17 cellular contexts compared by ENCODE assay signal in genomic region chr6:15370730-15371129, GRCh38.
"Had no signal": no experiment of that assay in that cellular context is flagged by ENCODE, and none has a peak within 500 bp of the region (broad histone marks: within the 10 kb centered on the region; RNA-seq: fewer than 3 reads in every experiment).

No MANE protein-coding gene starts in this region.

- H3K27ac ChIP-seq: ascending aorta, hepatocyte, left lung, right atrium auricular region had no signal

- H3K9me3 Mint-ChIP-seq: activated B cell treated with CpG ODN at 0.5 μM for 24 hours; activated CD4-positive, alpha-beta T cell treated with anti-CD3 and anti-CD28 coated beads, Interleukin-2, amount 10 ng/mL, durations not matched to agents 7 days and 5 days; activated naive CD4-positive, alpha-beta T cell treated with anti-CD3 and anti-CD28 coated beads for 36 hours; activated T-helper 2 cell treated with anti-CD3 and anti-CD28 coated beads, Interferon-gamma antibody, Interleukin-2, Interleukin-4, amounts not matched to agents 10 μg/mL and 5 μg/mL and 100 μg/mL, durations not matched to agents 14 hours and 24 hours and 36 hours; memory B cell; naive thymus-derived CD8-positive, alpha-beta T cell had no signal

- H3K4me3 Mint-ChIP-seq: activated B cell treated with CpG ODN at 0.5 μM for 24 hours; activated CD4-positive, alpha-beta T cell treated with anti-CD3 and anti-CD28 coated beads, Interleukin-2, amount 10 ng/mL, durations not matched to agents 7 days and 5 days; activated naive CD4-positive, alpha-beta T cell treated with anti-CD3 and anti-CD28 coated beads for 36 hours; memory B cell; naive thymus-derived CD8-positive, alpha-beta T cell; type B pancreatic cell had no signal

- H3K9me3 ChIP-seq: ascending aorta, left lung, right atrium auricular region had no signal

- H3K4me2 ChIP-seq: hepatocyte had no signal

- H2AFZ ChIP-seq: hepatocyte had no signal

- ATAC-seq: left lung; naive thymus-derived CD8-positive, alpha-beta T cell had no signal

- H3K27me3 Mint-ChIP-seq: activated B cell treated with CpG ODN at 0.5 μM for 24 hours; activated CD4-positive, alpha-beta T cell treated with anti-CD3 and anti-CD28 coated beads, Interleukin-2, amount 10 ng/mL, durations not matched to agents 7 days and 5 days; memory B cell; naive thymus-derived CD8-positive, alpha-beta T cell; type B pancreatic cell had no signal

- H3K36me3 ChIP-seq: ascending aorta, right atrium auricular region had no signal

- H3K27me3 ChIP-seq: ascending aorta, hepatocyte, left lung, right atrium auricular region had no signal

- H3K4me3 ChIP-seq: ascending aorta, hepatocyte, left lung, right atrium auricular region had no signal

- DNase-seq: activated B cell treated with CpG ODN at 0.5 μM for 24 hours; activated CD4-positive, alpha-beta T cell treated with anti-CD3 and anti-CD28 coated beads, Interleukin-2, amount 10 ng/mL, durations not matched to agents 7 days and 5 days; activated naive CD4-positive, alpha-beta T cell treated with anti-CD3 and anti-CD28 coated beads for 36 hours; activated T-cell treated with anti-CD3 and anti-CD28 coated beads for 4 hours; kidney; left lung; naive thymus-derived CD8-positive, alpha-beta T cell; nucleus accumbens; stimulated activated CD4-positive, alpha-beta T cell treated with anti-CD3 and anti-CD28 coated beads, Interleukin-4, amount 100 ng/mL, for 1 hour; stimulated activated naive CD4-positive, alpha-beta T cell; T-helper 2 cell had no signal

- H3K4me1 ChIP-seq: ascending aorta had no signal

- H3K27ac Mint-ChIP-seq: activated B cell treated with CpG ODN at 0.5 μM for 24 hours; activated CD4-positive, alpha-beta T cell treated with anti-CD3 and anti-CD28 coated beads, Interleukin-2, amount 10 ng/mL, durations not matched to agents 7 days and 5 days; activated naive CD4-positive, alpha-beta T cell treated with anti-CD3 and anti-CD28 coated beads for 36 hours; activated T-helper 2 cell treated with anti-CD3 and anti-CD28 coated beads, Interferon-gamma antibody, Interleukin-2, Interleukin-4, amounts not matched to agents 10 μg/mL and 5 μg/mL and 100 μg/mL, durations not matched to agents 14 hours and 24 hours and 36 hours; memory B cell; type B pancreatic cell had no signal
